In the genomic region with DNA sequence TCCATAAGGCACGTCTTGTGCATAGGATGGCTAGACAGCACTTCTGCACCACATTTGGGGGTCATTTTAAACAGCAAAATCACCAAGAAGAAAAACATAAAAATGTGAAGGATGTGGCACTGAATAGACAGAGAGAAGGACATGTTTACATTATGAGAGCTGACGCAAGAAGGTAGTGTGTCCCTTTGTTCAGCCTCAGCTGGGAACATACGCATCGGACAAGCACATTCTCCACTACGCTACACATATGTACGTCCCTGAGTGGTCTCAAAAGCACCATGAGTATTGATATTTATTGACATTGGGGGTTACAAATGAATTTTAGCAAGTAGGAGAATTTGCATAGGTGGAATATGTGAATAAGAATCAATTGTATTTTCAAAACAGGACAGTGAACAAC, we compare ENCODE assay signal across 26 cellular contexts. TPM values are rescaled to one million over a fixed set of nuclear protein-coding genes. Genes with fewer than 3 reads are reported as not detected.
"Had no signal": no experiment of that assay in that cellular context is flagged by ENCODE, and none has a peak within 500 bp of the region (broad histone marks: within the 10 kb centered on the region; RNA-seq: fewer than 3 reads in every experiment).

No MANE protein-coding gene starts in this region.

- H3K4me3 ChIP-seq: gastroesophageal sphincter, heart right ventricle, left lung, neural progenitor cell, right atrium auricular region, skin epidermis, suprapubic skin, transverse colon, uterus had no signal

- H3K9me3 Mint-ChIP-seq: activated CD4-positive, alpha-beta memory T cell treated with anti-CD3 and anti-CD28 coated beads, Interleukin-2, amount 10 ng/mL, durations not matched to agents 7 days and 5 days; activated naive CD8-positive, alpha-beta T cell treated with anti-CD3 and anti-CD28 coated beads for 36 hours; naive B cell; stimulated activated naive CD8-positive, alpha-beta T cell treated with anti-CD3 and anti-CD28 coated beads, Interleukin-15, amount 100 ng/mL, for 72 hours had no signal

- H3K27me3 ChIP-seq: gastroesophageal sphincter, left lung, neural progenitor cell, right atrium auricular region, suprapubic skin, transverse colon, uterus had no signal

- H3K4me1 ChIP-seq: gastroesophageal sphincter, heart right ventricle, left lung, right atrium auricular region, suprapubic skin, transverse colon, uterus had no signal

- H3K27ac Mint-ChIP-seq: activated CD4-positive, alpha-beta memory T cell treated with anti-CD3 and anti-CD28 coated beads, Interleukin-2, amount 10 ng/mL, durations not matched to agents 7 days and 5 days; activated CD8-positive, alpha-beta memory T cell treated with anti-CD3 and anti-CD28 coated beads, Interleukin-2, amount 10 ng/mL, durations not matched to agents 7 days and 5 days; activated naive CD8-positive, alpha-beta T cell treated with anti-CD3 and anti-CD28 coated beads for 36 hours; naive B cell; neural progenitor cell; progenitor cell of endocrine pancreas had no signal

- H3K36me3 ChIP-seq: gastroesophageal sphincter, heart right ventricle, left lung, neural progenitor cell, right atrium auricular region, suprapubic skin, transverse colon, uterus had no signal

- H3K9me3 ChIP-seq: gastroesophageal sphincter, heart right ventricle, left lung, right atrium auricular region, suprapubic skin, transverse colon, uterus had no signal

- H3K4me1 Mint-ChIP-seq: activated naive CD8-positive, alpha-beta T cell treated with anti-CD3 and anti-CD28 coated beads for 36 hours; naive B cell; stimulated activated naive CD8-positive, alpha-beta T cell treated with anti-CD3 and anti-CD28 coated beads, Interleukin-15, amount 100 ng/mL, for 72 hours had no signal

- H3K36me3 Mint-ChIP-seq: activated CD8-positive, alpha-beta memory T cell treated with anti-CD3 and anti-CD28 coated beads, Interleukin-2, amount 10 ng/mL, durations not matched to agents 7 days and 5 days; activated naive CD8-positive, alpha-beta T cell treated with anti-CD3 and anti-CD28 coated beads for 36 hours; naive B cell; neural progenitor cell had no signal

- DNase-seq: activated CD4-positive, alpha-beta memory T cell treated with anti-CD3 and anti-CD28 coated beads, Interleukin-2, amount 10 ng/mL, durations not matched to agents 7 days and 5 days; activated CD4-positive, alpha-beta T cell treated with anti-CD3 and anti-CD28 coated beads for 48 hours; activated CD4-positive, CD25-positive, alpha-beta regulatory T cell; activated CD8-positive, alpha-beta memory T cell treated with anti-CD3 and anti-CD28 coated beads, Interleukin-2, amount 10 ng/mL, durations not matched to agents 7 days and 5 days; activated naive CD8-positive, alpha-beta T cell treated with anti-CD3 and anti-CD28 coated beads for 36 hours; amniotic stem cell; effector CD4-positive, alpha-beta T cell; heart right ventricle; left lung; mammary epithelial cell; naive B cell; stimulated activated CD4-positive, alpha-beta T cell treated with anti-CD3 and anti-CD28 coated beads, Interleukin-15, amount 100 ng/mL, for 24 hours; stimulated activated CD4-positive, alpha-beta T cell treated with anti-CD3 and anti-CD28 coated beads, Interleukin-2, amount 100 ng/mL, for 48 hours; stimulated activated naive CD8-positive, alpha-beta T cell treated with anti-CD3 and anti-CD28 coated beads, Interleukin-15, amount 100 ng/mL, for 72 hours; transverse colon; uterus had no signal

- H3K27me3 Mint-ChIP-seq: activated naive CD8-positive, alpha-beta T cell treated with anti-CD3 and anti-CD28 coated beads for 36 hours; progenitor cell of endocrine pancreas; stimulated activated naive CD8-positive, alpha-beta T cell treated with anti-CD3 and anti-CD28 coated beads, Interleukin-15, amount 100 ng/mL, for 72 hours had no signal

- H3K4me3 Mint-ChIP-seq: activated CD4-positive, alpha-beta memory T cell treated with anti-CD3 and anti-CD28 coated beads, Interleukin-2, amount 10 ng/mL, durations not matched to agents 7 days and 5 days; activated CD8-positive, alpha-beta memory T cell treated with anti-CD3 and anti-CD28 coated beads, Interleukin-2, amount 10 ng/mL, durations not matched to agents 7 days and 5 days; activated naive CD8-positive, alpha-beta T cell treated with anti-CD3 and anti-CD28 coated beads for 36 hours; naive B cell; neural progenitor cell; stimulated activated naive CD8-positive, alpha-beta T cell treated with anti-CD3 and anti-CD28 coated beads, Interleukin-15, amount 100 ng/mL, for 72 hours had no signal

- H3K27ac ChIP-seq: gastroesophageal sphincter, heart right ventricle, left lung, neural progenitor cell, right atrium auricular region, skin epidermis, suprapubic skin, transverse colon, uterus had no signal

- ATAC-seq: activated CD8-positive, alpha-beta memory T cell treated with anti-CD3 and anti-CD28 coated beads, Interleukin-2, amount 10 ng/mL, durations not matched to agents 7 days and 5 days; esophagus mucosa; gastroesophageal sphincter; heart right ventricle; left lung; stimulated activated naive CD8-positive, alpha-beta T cell treated with anti-CD3 and anti-CD28 coated beads, Interleukin-15, amount 100 ng/mL, for 72 hours had no signal

RNA-seq across cellular contexts. Expression of a gene that starts 20.2 kb away (rescaled TPM):
- total RNA-seq: activated CD4-positive, alpha-beta memory T cell treated with anti-CD3 and anti-CD28 coated beads, Interleukin-2, amount 10 ng/mL, durations not matched to agents 7 days and 5 days; activated CD8-positive, alpha-beta memory T cell treated with anti-CD3 and anti-CD28 coated beads, Interleukin-2, amount 10 ng/mL, durations not matched to agents 7 days and 5 days; esophagus mucosa; gastroesophageal sphincter; heart right ventricle; kidney epithelial cell; mammary epithelial cell; mononuclear cell; osteoblast; right atrium auricular region; uterus had no signal
